Comparison of ENCODE assay signal across 7 cellular contexts in the genomic region with DNA sequence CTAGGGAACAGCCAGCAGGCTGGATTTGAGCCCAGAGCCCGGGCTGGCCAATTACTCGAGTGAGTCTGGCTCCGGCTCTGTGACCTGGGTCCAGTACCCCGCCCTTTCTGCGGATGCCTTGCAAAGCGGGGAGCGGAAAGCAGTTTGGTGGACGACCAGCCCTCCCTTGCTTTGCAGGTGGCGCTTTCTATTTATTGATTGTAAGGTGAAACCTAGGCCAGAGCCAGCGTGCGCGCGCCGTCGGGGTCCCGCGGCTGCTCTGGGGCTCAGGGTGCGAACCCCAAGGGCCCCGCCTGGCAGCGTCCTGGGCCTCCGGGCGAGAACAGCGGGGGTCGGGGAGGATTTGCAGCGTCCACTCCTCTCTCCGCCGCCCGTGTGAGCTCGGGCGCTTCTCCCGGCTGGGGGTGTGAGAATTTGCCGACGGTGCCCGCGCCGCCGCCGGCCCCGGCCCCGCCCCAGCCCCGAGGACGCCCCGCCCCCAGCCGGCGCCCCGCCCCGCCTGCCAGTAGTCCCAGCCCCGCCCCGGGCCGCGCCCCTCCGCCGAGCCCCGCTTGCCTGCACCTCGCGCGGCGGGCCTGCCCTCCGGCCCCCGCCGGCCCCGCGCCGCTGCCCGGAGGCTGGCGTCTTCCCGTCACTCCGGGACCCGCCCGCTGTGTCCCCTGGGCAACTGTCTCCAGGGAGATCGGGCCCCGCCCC. TPM values are rescaled to one million over a fixed set of nuclear protein-coding genes. Genes with fewer than 3 reads are reported as not detected.
DNase-seq lines count a peak whose midpoint lies in the region; ATAC-seq and TF ChIP-seq lines count a peak whose summit lies in the region.

No MANE protein-coding gene starts in this region.

- no peaks in the 10 kb centered on the region for H3K36me3 ChIP-seq in mucosa of descending colon (ENCODE audit: low read depth)

- peak overlapping the region; percentile 55 for H3K4me3 ChIP-seq in epithelial cell of esophagus (ENCODE audit: low read length)
- H3K4me3 ChIP-seq in mucosa of descending colon, result peak overlapping the region; percentile 19

- ATAC-seq in GM18861 (IDR thresholded peaks at IDR 0.05; ENCODE audit: unreplicated experiment) (peak; percentile 43), HG03039 (IDR thresholded peaks at IDR 0.05; ENCODE audit: unreplicated experiment) (peak; percentile 48), mucosa of descending colon (peak; percentile 94)

- no peaks in the 10 kb centered on the region for H3K9me3 ChIP-seq in mucosa of descending colon

- H3K4me1 ChIP-seq in mucosa of descending colon (ENCODE audit: low read depth), result peaks cover 31% of the 10 kb centered on the region

- DNase-seq in NCI-H510A treated with DMSO at 0.1 percent for 48 hours (lab: John Stamatoyannopoulos, UW) (peak; percentile 100), epithelial cell of esophagus (ENCODE audit: low read depth) (peak; percentile 80), mucosa of descending colon (peak; percentile 89 to 93 (median 91))
- DNase-seq in activated CD8-positive, alpha-beta memory T cell treated with anti-CD3 and anti-CD28 coated beads, Interleukin-2, amount 50 U/mL, for 4 hours, result peak; percentile 87
- DNase-seq in stimulated activated CD8-positive, alpha-beta memory T cell treated with anti-CD3 and anti-CD28 coated beads, Interleukin-2, amount 100 ng/mL, for 48 hours (ENCODE audit: low read depth in 2 of 2), result peak; percentile 79 to 91

- TF ChIP-seq CTCF in epithelial cell of esophagus (IDR thresholded peaks at IDR 0.05; ENCODE audit: insufficient read depth, low read depth, low read length, missing control alignments) (no peak), mucosa of descending colon (IDR thresholded peaks at IDR 0.05) (no peak)

- intact Hi-C loops in mucosa of descending colon (cut with DNase I, micrococcal nuclease), result no loop called here

RNA-seq across cellular contexts. Expression of a gene that starts 37.6 kb away (rescaled TPM):
- 10 to 100 TPM in 1 of 3 donors, 1 to 10 TPM in 2; 4.6 to 11.7 (median 4.8) TPM for total RNA-seq in mucosa of descending colon

Comparison
In these comparisons a context has a peak if more than half of its experiments do, and no peak if none do; other contexts are left out.
1. Peak in every context shown above with its lines: DNase-seq, ATAC-seq and H3K4me3 ChIP-seq.
2. ATAC-seq: peak in every context shown above with its lines; median percentile 94 in mucosa of descending colon; 48 in HG03039; 43 in GM18861.